9 cellular contexts compared by ENCODE assay signal in genomic region chr7:76283254-76284159, GRCh38. TPM values are rescaled to one million over a fixed set of nuclear protein-coding genes. Genes with fewer than 3 reads are reported as not detected.
DNase-seq lines count a peak whose midpoint lies in the region; ATAC-seq, FAIRE-seq and TF ChIP-seq lines count a peak whose summit lies in the region.
"Had no signal": no experiment of that assay in that cellular context is flagged by ENCODE, and none has a peak within 500 bp of the region (broad histone marks: within the 10 kb centered on the region; RNA-seq: fewer than 3 reads in every experiment).

No MANE protein-coding gene starts in this region.

- 84 to 95% methylated on average over 4 to 11 of the region's 17 CpGs for WGBS in esophagus squamous epithelium, 2 donors

- H3K9me3 Mint-ChIP-seq in CD4-positive, CD25-positive, alpha-beta regulatory T cell: peaks cover 0 to 1% (median 0%) of the 10 kb centered on the region in 7 donors
- H3K9me3 Mint-ChIP-seq in IgD-negative memory B cell: peaks cover 0 to 2% (median 0%) of the 10 kb centered on the region in 3 donors
- H3K9me3 Mint-ChIP-seq in progenitor cell of endocrine pancreas (ENCODE audit: low read depth): no peaks in the 10 kb centered on the region

- no peak overlapping the region for H3K27ac Mint-ChIP-seq in CD4-positive, CD25-positive, alpha-beta regulatory T cell
- H3K27ac Mint-ChIP-seq in IgD-negative memory B cell (no peak overlapping the region), progenitor cell of endocrine pancreas (no peak overlapping the region)

- no peak overlapping the region for H3K27ac ChIP-seq in CD4-positive, CD25-positive, alpha-beta regulatory T cell (ENCODE audit: insufficient read depth, low read length, poor library complexity, severe bottlenecking)
- H3K27ac ChIP-seq in esophagus squamous epithelium: peak overlapping the region in 1 of 4 donors; percentile 69
- H3K27ac ChIP-seq: right lobe of liver had no signal

- no peaks in the 10 kb centered on the region for H3K36me3 Mint-ChIP-seq in CD4-positive, CD25-positive, alpha-beta regulatory T cell
- no peaks in the 10 kb centered on the region for H3K36me3 Mint-ChIP-seq in IgD-negative memory B cell
- no peaks in the 10 kb centered on the region for H3K36me3 Mint-ChIP-seq in progenitor cell of endocrine pancreas (ENCODE audit: insufficient read depth)

- TF ChIP-seq CTCF in esophagus squamous epithelium (IDR thresholded peaks at IDR 0.05) (no peak), progenitor cell of endocrine pancreas (IDR thresholded peaks at IDR 0.05; ENCODE audit: unreplicated experiment) (no peak)

- H3K36me3 ChIP-seq in CD4-positive, CD25-positive, alpha-beta regulatory T cell (ENCODE audit: control insufficient read depth, insufficient read depth, low read length): no peaks in the 10 kb centered on the region
- H3K36me3 ChIP-seq in esophagus squamous epithelium: peaks cover 0 to 16% (median 0%) of the 10 kb centered on the region in 3 donors
- H3K36me3 ChIP-seq: right lobe of liver had no signal

- H3K27me3 ChIP-seq in CD4-positive, CD25-positive, alpha-beta regulatory T cell (ENCODE audit: control insufficient read depth, insufficient read depth, low read length): peaks cover 9% of the 10 kb centered on the region
- H3K27me3 ChIP-seq in esophagus squamous epithelium: peaks cover 0 to 49% (median 0%) of the 10 kb centered on the region in 4 donors
- H3K27me3 ChIP-seq: right lobe of liver had no signal

- no peak for DNase-seq in CD4-positive, CD25-positive, alpha-beta regulatory T cell
- DNase-seq in esophagus squamous epithelium (lab: John Stamatoyannopoulos, UW) (no peak), progenitor cell of endocrine pancreas (ENCODE audit: low spot score, unreplicated experiment) (no peak), cortex of kidney (lab: John Stamatoyannopoulos, UW) (no peak), GF-D8 (lab: John Stamatoyannopoulos, UW) (no peak), frontal cortex (ENCODE audit: low spot score in 2 of 2) (no peak)
- DNase-seq: effector memory CD4-positive, alpha-beta T cell; right lobe of liver had no signal

- H3K27me3 Mint-ChIP-seq in CD4-positive, CD25-positive, alpha-beta regulatory T cell: peaks cover 47% of the 10 kb centered on the region
- H3K27me3 Mint-ChIP-seq in IgD-negative memory B cell (peaks cover 27% of the 10 kb centered on the region), progenitor cell of endocrine pancreas (peaks cover 56% of the 10 kb centered on the region)

- H3K4me3 Mint-ChIP-seq in CD4-positive, CD25-positive, alpha-beta regulatory T cell: peak overlapping the region in 3 of 4 donors; percentile 19 to 68 (median 59)
- H3K4me3 Mint-ChIP-seq in IgD-negative memory B cell (peak overlapping the region; percentile 52 to 85 (median 70)), progenitor cell of endocrine pancreas (ENCODE audit: low read depth) (peak overlapping the region; percentile 44)

- no peak for ATAC-seq in CD4-positive, CD25-positive, alpha-beta regulatory T cell (ENCODE audit: low read depth in 2 of 2)

- H3K4me3 ChIP-seq in CD4-positive, CD25-positive, alpha-beta regulatory T cell (ENCODE audit: low read depth, low read length): no peak overlapping the region
- H3K4me3 ChIP-seq in esophagus squamous epithelium: peak overlapping the region; percentile 53 to 77 (median 70)

- H3K9me3 ChIP-seq in CD4-positive, CD25-positive, alpha-beta regulatory T cell (ENCODE audit: control insufficient read depth in 2 of 2, low read length in 2 of 2): no peaks in the 10 kb centered on the region
- H3K9me3 ChIP-seq in esophagus squamous epithelium: no peaks in the 10 kb centered on the region
- H3K9me3 ChIP-seq: right lobe of liver had no signal

- peaks cover 0 to 16% (median 8%) of the 10 kb centered on the region in 4 donors for H3K4me1 Mint-ChIP-seq in CD4-positive, CD25-positive, alpha-beta regulatory T cell
- H3K4me1 Mint-ChIP-seq in IgD-negative memory B cell (peaks cover 4 to 8% (median 8%) of the 10 kb centered on the region in 3 donors), progenitor cell of endocrine pancreas (ENCODE audit: low read depth) (peaks cover 2% of the 10 kb centered on the region)

- no peak for TF ChIP-seq POLR2A in esophagus squamous epithelium (IDR thresholded peaks at IDR 0.05)

- intact Hi-C loops in esophagus squamous epithelium (cut with DNase I): no loop called here

- peaks cover 22% of the 10 kb centered on the region for H3K4me1 ChIP-seq in CD4-positive, CD25-positive, alpha-beta regulatory T cell (ENCODE audit: control insufficient read depth, insufficient read depth, low read length, poor library complexity, severe bottlenecking)
- H3K4me1 ChIP-seq in esophagus squamous epithelium: peaks cover 10 to 34% (median 14%) of the 10 kb centered on the region in 3 donors
- H3K4me1 ChIP-seq: right lobe of liver had no signal

- FAIRE-seq in frontal cortex (lab: Jason Lieb, UNC): no peak

RNA-seq across cellular contexts. Expression of gene HSPB1, which starts 19.0 kb away (rescaled TPM):
- 23.0 TPM for total RNA-seq in CD4-positive, CD25-positive, alpha-beta regulatory T cell
- 10 to 100 TPM; 48.8 to 81.2 (median 56.3) TPM for polyA plus RNA-seq in CD4-positive, CD25-positive, alpha-beta regulatory T cell
- 76.4 TPM for polyA plus RNA-seq in IgD-negative memory B cell
- total RNA-seq in esophagus squamous epithelium: 1,000 to 10,000 TPM; 2,415 to 6,888 (median 3,249) TPM
- 111 and 118 TPM in 2 replicates for total RNA-seq in progenitor cell of endocrine pancreas
- 2.4 TPM for total RNA-seq in frontal cortex

Comparison
In these comparisons a context has a peak if more than half of its experiments do, and no peak if none do; other contexts are left out.
1. RNA of gene HSPB1, which starts 19.0 kb away (total RNA-seq): 2,415 to 6,888 TPM in esophagus squamous epithelium; 111 to 118 TPM in progenitor cell of endocrine pancreas, 23.0 TPM in CD4-positive, CD25-positive, alpha-beta regulatory T cell (single experiment) and 2.4 TPM in frontal cortex (single experiment); every median in the first group is over 10 times any median in the second.
2. Peak in every context shown above with its lines, with median percentiles within 50 percentile points of each other: H3K4me3 Mint-ChIP-seq.